Comparison of ENCODE assay signal across 8 cellular contexts in genomic region chr7:12729112-12729511, GRCh38. TPM values are rescaled to one million over a fixed set of nuclear protein-coding genes. Genes with fewer than 3 reads are reported as not detected.
DNase-seq lines count a peak whose midpoint lies in the region; ATAC-seq and TF ChIP-seq lines count a peak whose summit lies in the region.

No MANE protein-coding gene starts in this region.

- DNase-seq in HEK293T (ENCODE audit: extremely low spot score) = peak; percentile 52
- DNase-seq in NCI-H748 (lab: John Stamatoyannopoulos, UW; ENCODE audit: unreplicated experiment) = peak; percentile 97
- peak; percentile 42 for DNase-seq in epithelial cell of esophagus (ENCODE audit: low read depth)
- no peak for DNase-seq in osteocyte (ENCODE audit: extremely low spot score, unreplicated experiment)
- no peak for DNase-seq in activated CD4-positive, alpha-beta T cell treated with anti-CD3 and anti-CD28 coated beads for 36 hours

- TF ChIP-seq CTCF in epithelial cell of esophagus (IDR thresholded peaks at IDR 0.05; ENCODE audit: insufficient read depth, low read depth, low read length, missing control alignments) = no peak
- TF ChIP-seq CTCF in osteocyte (IDR thresholded peaks at IDR 0.05) = no peak

- CTCF ChIA-PET in HEK293T (lab: Yijun Ruan, JAX) = interaction anchor here (0.6 kb wide), 1 partner anchor 9 kb away, joined by 3 read pairs; no protein-coding TSS in a partner anchor
- CTCF ChIA-PET in activated CD4-positive, alpha-beta T cell treated with anti-CD3 and anti-CD28 coated beads for 36 hours (lab: Charles Lee) = interaction anchor here (1.0 kb wide), 1 partner anchor 68 kb away, joined by 3 read pairs; no protein-coding TSS in a partner anchor

- peak overlapping the region; percentile 41 for H3K27ac Mint-ChIP-seq in osteocyte (ENCODE audit: unreplicated experiment)
- no peak overlapping the region for H3K27ac Mint-ChIP-seq in activated CD4-positive, alpha-beta T cell treated with anti-CD3 and anti-CD28 coated beads for 36 hours
- H3K27ac Mint-ChIP-seq in stimulated activated memory B cell treated with anti-CD40 and anti-IgM and Interleukin-4, amounts not matched to agents 10 μg/mL and 1 μg/mL and 100 μg/mL, for 72 hours = no peak overlapping the region

- no peaks in the 10 kb centered on the region for H3K9me3 Mint-ChIP-seq in osteocyte (ENCODE audit: unreplicated experiment)
- no peaks in the 10 kb centered on the region for H3K9me3 Mint-ChIP-seq in activated CD4-positive, alpha-beta T cell treated with anti-CD3 and anti-CD28 coated beads for 36 hours (ENCODE audit: low read depth)
- H3K9me3 Mint-ChIP-seq in stimulated activated memory B cell treated with anti-CD40 and anti-IgM and Interleukin-4, amounts not matched to agents 10 μg/mL and 1 μg/mL and 100 μg/mL, for 72 hours = no peaks in the 10 kb centered on the region

- no peaks in the 10 kb centered on the region for H3K36me3 Mint-ChIP-seq in osteocyte (ENCODE audit: unreplicated experiment)
- H3K36me3 Mint-ChIP-seq in activated CD4-positive, alpha-beta T cell treated with anti-CD3 and anti-CD28 coated beads for 36 hours (ENCODE audit: low read depth) = no peaks in the 10 kb centered on the region
- no peaks in the 10 kb centered on the region for H3K36me3 Mint-ChIP-seq in stimulated activated memory B cell treated with anti-CD40 and anti-IgM and Interleukin-4, amounts not matched to agents 10 μg/mL and 1 μg/mL and 100 μg/mL, for 72 hours

- intact Hi-C loops in activated CD4-positive, alpha-beta T cell treated with anti-CD3 and anti-CD28 coated beads for 36 hours (cut with DNase I, micrococcal nuclease) = no loop called here

- H3K4me3 ChIP-seq in epithelial cell of esophagus (ENCODE audit: low read length) = no peak overlapping the region

- H3K4me3 Mint-ChIP-seq in osteocyte (ENCODE audit: unreplicated experiment) = no peak overlapping the region
- H3K4me3 Mint-ChIP-seq in activated CD4-positive, alpha-beta T cell treated with anti-CD3 and anti-CD28 coated beads for 36 hours = no peak overlapping the region
- no peak overlapping the region for H3K4me3 Mint-ChIP-seq in stimulated activated memory B cell treated with anti-CD40 and anti-IgM and Interleukin-4, amounts not matched to agents 10 μg/mL and 1 μg/mL and 100 μg/mL, for 72 hours

- no peaks in the 10 kb centered on the region for H3K27me3 Mint-ChIP-seq in osteocyte (ENCODE audit: unreplicated experiment)
- no peaks in the 10 kb centered on the region for H3K27me3 Mint-ChIP-seq in activated CD4-positive, alpha-beta T cell treated with anti-CD3 and anti-CD28 coated beads for 36 hours
- H3K27me3 Mint-ChIP-seq in stimulated activated memory B cell treated with anti-CD40 and anti-IgM and Interleukin-4, amounts not matched to agents 10 μg/mL and 1 μg/mL and 100 μg/mL, for 72 hours = no peaks in the 10 kb centered on the region

- H3K4me1 Mint-ChIP-seq in osteocyte (ENCODE audit: unreplicated experiment) = peaks cover 44% of the 10 kb centered on the region
- H3K4me1 Mint-ChIP-seq in activated CD4-positive, alpha-beta T cell treated with anti-CD3 and anti-CD28 coated beads for 36 hours = peaks cover 13% of the 10 kb centered on the region
- peaks cover 6% of the 10 kb centered on the region for H3K4me1 Mint-ChIP-seq in stimulated activated memory B cell treated with anti-CD40 and anti-IgM and Interleukin-4, amounts not matched to agents 10 μg/mL and 1 μg/mL and 100 μg/mL, for 72 hours

- no peak for ATAC-seq in GM19023 (IDR thresholded peaks at IDR 0.05; ENCODE audit: unreplicated experiment)
- ATAC-seq in activated CD4-positive, alpha-beta T cell treated with anti-CD3 and anti-CD28 coated beads for 36 hours = no peak
- no peak for ATAC-seq in GM21825 (IDR thresholded peaks at IDR 0.05; ENCODE audit: unreplicated experiment)
- no peak for ATAC-seq in stimulated activated memory B cell treated with anti-CD40 and anti-IgM and Interleukin-4, amounts not matched to agents 10 μg/mL and 1 μg/mL and 100 μg/mL, for 72 hours

- POLR2A ChIA-PET in HEK293T (lab: Yijun Ruan, JAX) = no interaction called here
- POLR2A ChIA-PET in activated CD4-positive, alpha-beta T cell treated with anti-CD3 and anti-CD28 coated beads for 36 hours (lab: Charles Lee) = no interaction called here

TF ChIP-seq in HEK293T, 16 proteins besides CTCF, POLR2A, EP300 and RAD21:
- TF ChIP-seq TARDBP (IDR thresholded peaks at IDR 0.05) (no peak), PKNOX1 (IDR thresholded peaks at IDR 0.05) (no peak), SP1 (IDR thresholded peaks at IDR 0.05) (no peak), SUZ12 (IDR thresholded peaks at IDR 0.05) (no peak), CTBP1 (IDR thresholded peaks at IDR 0.05; ENCODE audit: borderline replicate concordance) (no peak), ZNF384 (IDR thresholded peaks at IDR 0.05) (no peak), HDGF (IDR thresholded peaks at IDR 0.05; ENCODE audit: borderline replicate concordance) (no peak), L3MBTL2 (conservative IDR thresholded peaks at IDR 0.05) (no peak), FOXK2 (IDR thresholded peaks at IDR 0.05) (no peak), ARNT (IDR thresholded peaks at IDR 0.05) (no peak), ELF4 (IDR thresholded peaks at IDR 0.05) (no peak), NFRKB (IDR thresholded peaks at IDR 0.05) (no peak), FOXA1 (IDR thresholded peaks at IDR 0.05) (no peak), FOXM1 (IDR thresholded peaks at IDR 0.05; ENCODE audit: borderline replicate concordance) (no peak)

RNA-seq across cellular contexts. Expression of gene ARL4A, which starts 41.7 kb away (rescaled TPM):
- total RNA-seq in osteocyte = 9.6 and 11.0 TPM in 2 replicates
- total RNA-seq in activated CD4-positive, alpha-beta T cell treated with anti-CD3 and anti-CD28 coated beads for 36 hours = 10 to 100 TPM in 1 of 2 experiments, 1 to 10 TPM in 1; 7.5 to 10.4 TPM

Comparison
In these comparisons a context has a peak if more than half of its experiments do, and no peak if none do; other contexts are left out.
1. DNase-seq: peak in HEK293T (single experiment), NCI-H748 (single experiment) and epithelial cell of esophagus (single experiment); none in osteocyte (single experiment) and activated CD4-positive, alpha-beta T cell treated with anti-CD3 and anti-CD28 coated beads for 36 hours (single experiment).